ENCODE assay signal across 11 cellular contexts in genomic region chr10:131979336-131979735, GRCh38. TPM values are rescaled to one million over a fixed set of nuclear protein-coding genes. Genes with fewer than 3 reads are reported as not detected.
DNase-seq lines count a peak whose midpoint lies in the region; ATAC-seq, FAIRE-seq and TF ChIP-seq lines count a peak whose summit lies in the region.
"Had no signal": no experiment of that assay in that cellular context is flagged by ENCODE, and none has a peak within 500 bp of the region (broad histone marks: within the 10 kb centered on the region; RNA-seq: fewer than 3 reads in every experiment).

No MANE protein-coding gene starts in this region.

- H3K79me2 ChIP-seq in GM12878 (ENCODE audit: control insufficient read depth, insufficient read depth, low read length), result peaks cover 76% of the 10 kb centered on the region

- peak overlapping the region; percentile 72 for H3K4me2 ChIP-seq in GM12878 (ENCODE audit: control insufficient read depth, insufficient read depth)

- H3K27ac ChIP-seq in cardiac muscle cell, result peak overlapping the region; percentile 39
- no peak overlapping the region for H3K27ac ChIP-seq in GM12878 (ENCODE audit: control insufficient read depth, insufficient read depth)
- no peak overlapping the region for H3K27ac ChIP-seq in lung (ENCODE audit: low read depth in 1 of 2, low read length in 1 of 2)
- no peak overlapping the region for H3K27ac ChIP-seq in upper lobe of left lung

- intact Hi-C loops in cardiac septum (cut with DNase I), result no loop called here
- intact Hi-C loops in GM12878 (cut with micrococcal nuclease; ENCODE audit: unreplicated experiment), result no loop called here

- no peak for FAIRE-seq in GM12878 (lab: Jason Lieb, UNC)
- FAIRE-seq: colon had no signal

- in situ Hi-C loops in GM12878 (cut with MboI), result no loop called here

- TF ChIP-seq POLR2A in GM12878 (IDR thresholded peaks at IDR 0.05; ENCODE audit: low read depth, low read length) (no peak), upper lobe of left lung (IDR thresholded peaks at IDR 0.05) (no peak)

- TF ChIP-seq RAD21 in GM12878 (IDR thresholded peaks at IDR 0.05; ENCODE audit: insufficient read depth, low read depth, low read length), result no peak

- DNase-seq in cardiac muscle cell (ENCODE audit: low read depth in 1 of 2, low spot score in 1 of 2), result no peak
- DNase-seq in cardiac septum (ENCODE audit: low spot score), result no peak
- DNase-seq in GM12878 (ENCODE audit: low read depth, low spot score), result no peak
- DNase-seq in lung (ENCODE audit: low spot score), result no peak
- no peak for DNase-seq in upper lobe of left lung
- DNase-seq in superior temporal gyrus (ENCODE audit: extremely low spot score), result no peak
- no peak for DNase-seq in NOMO-1 treated with DMSO at 0.1 percent for 48 hours (lab: John Stamatoyannopoulos, UW; ENCODE audit: unreplicated experiment)
- DNase-seq: DMS79 treated with DMSO at 0.1 percent for 48 hours, SHP77 treated with DMSO at 0.1 percent for 48 hours had no signal

- CTCF ChIA-PET in GM12878 (lab: Yijun Ruan, JAX), result interaction anchor here (1.3 kb wide), 1 partner anchor 82 kb away, joined by 3 read pairs; no protein-coding TSS in a partner anchor

- H3K36me3 ChIP-seq in cardiac muscle cell (peaks cover 5% of the 10 kb centered on the region), GM12878 (ENCODE audit: control insufficient read depth in 2 of 2, insufficient read depth in 2 of 2, low read length in 1 of 2) (peaks cover 0 to 15% of the 10 kb centered on the region in 2 experiments; a peak in 2 of 4 replicates), lung (ENCODE audit: control insufficient read depth in 2 of 2, insufficient read depth in 2 of 2, low read length in 2 of 2) (peaks cover 0 to 5% of the 10 kb centered on the region in 2 donors), upper lobe of left lung (no peaks in the 10 kb centered on the region)

- WGBS in GM12878 (ENCODE audit: insufficient coverage, insufficient replicate concordance, low lambda C conversion rate, missing lambda C conversion rate), result 78% methylated on average over 7 of the region's 7 CpGs
- 73 to 82% methylated on average over 7 of the region's 7 CpGs for WGBS in lung, 2 donors
- 82 to 85% methylated on average over 7 of the region's 7 CpGs for WGBS in upper lobe of left lung, 2 donors

- BruUV-seq in GM12878 (replicated peaks; lab: Mats Ljungman, UMichigan), result no TSS peak

- H2AFZ ChIP-seq in GM12878 (ENCODE audit: control insufficient read depth, low read depth, low read length), result no peak overlapping the region

- RAD21 ChIA-PET in GM12878 (lab: Charles Lee; ENCODE audit: unreplicated experiment), result no interaction called here

- SMC1A ChIA-PET in GM12878 (lab: Charles Lee; ENCODE audit: uncharacterized antibody, unreplicated experiment), result interaction anchor here (0.7 kb wide), 2 partner anchors 36 to 75 kb away, joined by 3 to 4 read pairs; no protein-coding TSS in a partner anchor

- peaks cover 15% of the 10 kb centered on the region for H4K20me1 ChIP-seq in GM12878 (ENCODE audit: control insufficient read depth, insufficient read depth)

- ATAC-seq in GM12878 (no peak), lung (ENCODE audit: insufficient read depth, low FRiP score) (no peak), upper lobe of left lung (ENCODE audit: low FRiP score in 2 of 2) (no peak), GM18502 (IDR thresholded peaks at IDR 0.05; ENCODE audit: poor library complexity, unreplicated experiment) (no peak)

- no peak for TF ChIP-seq CTCF in cardiac muscle cell (IDR thresholded peaks at IDR 0.05; ENCODE audit: low read depth, low read length)
- TF ChIP-seq CTCF in GM12878 (IDR thresholded peaks at IDR 0.05 in 2 of 3, conservative IDR thresholded peaks at IDR 0.05 in 1 of 3; ENCODE audit: control insufficient read depth in 2 of 3, extremely low read depth in 1 of 3, insufficient read depth in 1 of 3, low read depth in 3 of 3, low read length in 3 of 3), result no peak
- TF ChIP-seq CTCF in lung (IDR thresholded peaks at IDR 0.05; ENCODE audit: control extremely low read depth, extremely low read depth), result no peak
- no peak for TF ChIP-seq CTCF in upper lobe of left lung (IDR thresholded peaks at IDR 0.05)

- TF ChIP-seq EP300 in GM12878 (IDR thresholded peaks at IDR 0.05; ENCODE audit: borderline replicate concordance in 1 of 2, control insufficient read depth in 1 of 2, low read depth in 2 of 2, low read length in 2 of 2) (no peak), upper lobe of left lung (IDR thresholded peaks at IDR 0.05) (no peak)

- H3K4me1 ChIP-seq in cardiac muscle cell (ENCODE audit: low read depth) (peaks cover 51% of the 10 kb centered on the region), GM12878 (ENCODE audit: control insufficient read depth, insufficient read depth, low read length) (no peaks in the 10 kb centered on the region; the same call in 1 of the 2 replicates), lung (ENCODE audit: control insufficient read depth in 2 of 2, insufficient read depth in 2 of 2, low read length in 2 of 2) (peaks cover 8 to 12% of the 10 kb centered on the region in 2 donors), upper lobe of left lung (peaks cover 9 to 36% (median 25%) of the 10 kb centered on the region in 4 donors)

- H3K9me3 ChIP-seq in cardiac muscle cell (ENCODE audit: low read depth) (no peaks in the 10 kb centered on the region), GM12878 (replicated peaks; ENCODE audit: control insufficient read depth, insufficient read depth, low read length) (no peaks in the 10 kb centered on the region; the same call in 2 of the 3 replicates), lung (ENCODE audit: control insufficient read depth in 2 of 2, insufficient read depth in 1 of 2, low read length in 1 of 2) (no peaks in the 10 kb centered on the region), upper lobe of left lung (no peaks in the 10 kb centered on the region)

- H3K27me3 ChIP-seq in cardiac muscle cell (no peaks in the 10 kb centered on the region), GM12878 (replicated peaks in 1 of 2; ENCODE audit: control insufficient read depth in 2 of 2, insufficient read depth in 2 of 2, low read length in 1 of 2) (no peaks in the 10 kb centered on the region), lung (ENCODE audit: control insufficient read depth, insufficient read depth) (no peaks in the 10 kb centered on the region), upper lobe of left lung (no peaks in the 10 kb centered on the region)

- H3K4me3 ChIP-seq in cardiac muscle cell (peak overlapping the region; percentile 97), GM12878 (peak overlapping the region; percentile 75), lung (peak overlapping the region; percentile 8), upper lobe of left lung (peak overlapping the region in 3 of 4 donors; percentile 84 to 94 (median 93))

- peak overlapping the region; percentile 37; the same call in 1 of the 2 replicates for H3K9ac ChIP-seq in GM12878 (ENCODE audit: control insufficient read depth, insufficient read depth, low read length)

- POLR2A ChIA-PET in GM12878 (lab: Charles Lee), result no interaction called here

TF ChIP-seq in GM12878, 131 proteins besides CTCF, POLR2A, EP300 and RAD21 (continues in another document):
- TF ChIP-seq SMAD1 (IDR thresholded peaks at IDR 0.05; ENCODE audit: low read depth, partially characterized antibody) (no peak), TARDBP (IDR thresholded peaks at IDR 0.05; ENCODE audit: borderline replicate concordance) (no peak)
- TF ChIP-seq, protein P1, sequence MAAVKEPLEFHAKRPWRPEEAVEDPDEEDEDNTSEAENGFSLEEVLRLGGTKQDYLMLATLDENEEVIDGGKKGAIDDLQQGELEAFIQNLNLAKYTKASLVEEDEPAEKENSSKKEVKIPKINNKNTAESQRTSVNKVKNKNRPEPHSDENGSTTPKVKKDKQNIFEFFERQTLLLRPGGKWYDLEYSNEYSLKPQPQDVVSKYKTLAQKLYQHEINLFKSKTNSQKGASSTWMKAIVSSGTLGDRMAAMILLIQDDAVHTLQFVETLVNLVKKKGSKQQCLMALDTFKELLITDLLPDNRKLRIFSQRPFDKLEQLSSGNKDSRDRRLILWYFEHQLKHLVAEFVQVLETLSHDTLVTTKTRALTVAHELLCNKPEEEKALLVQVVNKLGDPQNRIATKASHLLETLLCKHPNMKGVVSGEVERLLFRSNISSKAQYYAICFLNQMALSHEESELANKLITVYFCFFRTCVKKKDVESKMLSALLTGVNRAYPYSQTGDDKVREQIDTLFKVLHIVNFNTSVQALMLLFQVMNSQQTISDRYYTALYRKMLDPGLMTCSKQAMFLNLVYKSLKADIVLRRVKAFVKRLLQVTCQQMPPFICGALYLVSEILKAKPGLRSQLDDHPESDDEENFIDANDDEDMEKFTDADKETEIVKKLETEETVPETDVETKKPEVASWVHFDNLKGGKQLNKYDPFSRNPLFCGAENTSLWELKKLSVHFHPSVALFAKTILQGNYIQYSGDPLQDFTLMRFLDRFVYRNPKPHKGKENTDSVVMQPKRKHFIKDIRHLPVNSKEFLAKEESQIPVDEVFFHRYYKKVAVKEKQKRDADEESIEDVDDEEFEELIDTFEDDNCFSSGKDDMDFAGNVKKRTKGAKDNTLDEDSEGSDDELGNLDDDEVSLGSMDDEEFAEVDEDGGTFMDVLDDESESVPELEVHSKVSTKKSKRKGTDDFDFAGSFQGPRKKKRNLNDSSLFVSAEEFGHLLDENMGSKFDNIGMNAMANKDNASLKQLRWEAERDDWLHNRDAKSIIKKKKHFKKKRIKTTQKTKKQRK (IDR thresholded peaks at IDR 0.05; ENCODE audit: low read depth, low read length), result no peak

RNA-seq across cellular contexts. Expression of gene BNIP3, which starts 2.4 kb away (rescaled TPM):
- total RNA-seq in cardiac muscle cell (1,301 and 1,791 TPM in 2 replicates), cardiac septum (112 TPM), GM12878 (2014; rRNA removed) (27.9 and 31.6 TPM in 2 replicates), GM12878 (2014; rRNA removed; fragmentation: Illumina TruSeq; extraction: Trizol) (25.0 and 27.0 TPM in 2 replicates), GM12878 (2021) (28.7 and 31.9 TPM in 2 replicates), lung (10 to 100 TPM; 29.9 to 38.4 TPM), upper lobe of left lung (100 to 1,000 TPM in 1 of 6 donors, 10 to 100 TPM in 5; 34.6 to 114 (median 51.9) TPM)
- polyA plus RNA-seq in cardiac muscle cell (675 and 686 TPM in 2 replicates), GM12878 (2011; rRNA removed) (122 and 204 TPM in 2 replicates), GM12878 (2014; fragmentation: Illumina TruSeq; extraction: Trizol) (30.7 and 31.2 TPM in 2 replicates), GM12878 (2014; fragmentation: Nextera tagmentation; extraction: Ambion mirVana) (10 to 100 TPM in 1 of 2 experiments, 1 to 10 TPM in 1; 7.7 to 14.0 TPM), GM12878 (2014; rRNA removed) (41.6 and 41.8 TPM in 2 replicates), GM12878 (2016; fragmentation: Nextera tagmentation; extraction: Ambion mirVana) (10 to 100 TPM; 35.8 to 40.2 TPM), lung (10 to 100 TPM; 20.4 to 31.7 TPM)
- 159 and 174 TPM in 2 replicates for total RNA-seq in GM12878 (2013; cell fraction: nucleolus; rRNA removed)
- 33.5 TPM for polyA plus RNA-seq in GM12878 (2011; ENCODE audit: low read depth)
- 69.8 and 101 TPM in 2 replicates for polyA plus RNA-seq in GM12878 (2011; cell fraction: cytosol; rRNA removed)
- polyA plus RNA-seq in GM12878 (2011; cell fraction: nucleus; rRNA removed), result 95.0 and 131 TPM in 2 replicates
- 62.6 and 115 TPM in 2 replicates for polyA plus RNA-seq in GM12878 (2012)
- polyA minus RNA-seq in GM12878 (2011; rRNA and poly(A)+ RNA removed), result 34.5 and 49.7 TPM in 2 replicates
- polyA minus RNA-seq in GM12878 (2011; cell fraction: cytosol; rRNA and poly(A)+ RNA removed), result 30.2 and 31.9 TPM in 2 replicates
- polyA minus RNA-seq in GM12878 (2011; cell fraction: nucleus; rRNA and poly(A)+ RNA removed), result 40.9 and 42.3 TPM in 2 replicates

Comparison
In these comparisons a context has a peak if more than half of its experiments do, and no peak if none do; other contexts are left out.
1. H3K4me3 ChIP-seq: peak in every context shown above with its lines; median percentile 97 in cardiac muscle cell; 93 in upper lobe of left lung; 75 in GM12878; 8 in lung.